In genomic region chr20:64164123-64164836, GRCh38 we compare ENCODE assay signal across 15 cellular contexts.
DNase-seq lines count a peak whose midpoint lies in the region; ATAC-seq lines count a peak whose summit lies in the region.
"Had no signal": no experiment of that assay in that cellular context is flagged by ENCODE, and none has a peak within 500 bp of the region (broad histone marks: within the 10 kb centered on the region; RNA-seq: fewer than 3 reads in every experiment).

Gene MYT1 (plus strand): TSS chr20:64164452. CDS start chr20:64198862, 34,410 bp downstream.

- H3K27me3 Mint-ChIP-seq in activated T-cell treated with anti-CD3 and anti-CD28 coated beads, Interleukin-2, amount 50 U/mL, for 24 hours: peaks cover 90% of the 10 kb centered on the region

- ATAC-seq in GM21825 (IDR thresholded peaks at IDR 0.05; ENCODE audit: unreplicated experiment) (no peak), HG02623 (IDR thresholded peaks at IDR 0.05; ENCODE audit: unreplicated experiment) (no peak)
- ATAC-seq: activated CD4-positive, alpha-beta T cell treated with anti-CD3 and anti-CD28 coated beads for 36 hours had no signal

- H3K27ac Mint-ChIP-seq in activated T-cell treated with anti-CD3 and anti-CD28 coated beads, Interleukin-2, amount 50 U/mL, for 24 hours: no peak within 1 kb of the TSS
- H3K27ac Mint-ChIP-seq: activated CD4-positive, alpha-beta T cell treated with anti-CD3 and anti-CD28 coated beads for 36 hours had no signal

- DNase-seq in DMS53 (lab: John Stamatoyannopoulos, UW) (peak; percentile 94), NCI-H187 (lab: John Stamatoyannopoulos, UW) (peak; percentile 68 to 92), NCI-H69 (lab: John Stamatoyannopoulos, UW) (peak; percentile 94)
- no peak for DNase-seq in activated T-cell treated with anti-CD3 and anti-CD28 coated beads, Interleukin-2, amount 50 U/mL, for 24 hours
- DNase-seq in activated T-cell treated with anti-CD3 and anti-CD28 coated beads, Interleukin-2, amount 50 U/mL, for 1 hour: no peak
- DNase-seq: activated CD4-positive, alpha-beta T cell treated with anti-CD3 and anti-CD28 coated beads for 36 hours; activated effector memory CD4-positive, alpha-beta T cell treated with anti-CD3 and anti-CD28 coated beads, Interleukin-2, amount 50 U/mL, for 16 hours; mammary epithelial cell; NCI-H1048; stimulated activated CD4-positive, alpha-beta T cell treated with anti-CD3 and anti-CD28 coated beads, Interleukin-2, amount 100 ng/mL, for 48 hours; stimulated activated naive CD4-positive, alpha-beta T cell had no signal

- H3K4me3 Mint-ChIP-seq in activated T-cell treated with anti-CD3 and anti-CD28 coated beads, Interleukin-2, amount 50 U/mL, for 24 hours: no peak within 1 kb of the TSS
- H3K4me3 Mint-ChIP-seq: activated CD4-positive, alpha-beta T cell treated with anti-CD3 and anti-CD28 coated beads for 36 hours had no signal

- peaks cover 6% of the 10 kb centered on the region for H3K4me1 ChIP-seq in endocrine pancreas (ENCODE audit: control insufficient read depth, insufficient read depth, low read length)
- H3K4me1 ChIP-seq: pancreas had no signal

- H3K4me3 ChIP-seq in endocrine pancreas (ENCODE audit: control insufficient read depth, insufficient read depth, low read length): peak within 1 kb of the TSS; percentile 94
- H3K4me3 ChIP-seq: pancreas had no signal

- H3K27me3 ChIP-seq in endocrine pancreas (ENCODE audit: control insufficient read depth, insufficient read depth, low read length): no peaks in the 10 kb centered on the region

- peak within 1 kb of the TSS; percentile 93 for H3K9ac ChIP-seq in endocrine pancreas (ENCODE audit: control insufficient read depth, insufficient read depth, low read length)

- H3K9me3 Mint-ChIP-seq in activated T-cell treated with anti-CD3 and anti-CD28 coated beads, Interleukin-2, amount 50 U/mL, for 24 hours: no peaks in the 10 kb centered on the region

- H3K36me3 ChIP-seq in endocrine pancreas (ENCODE audit: control insufficient read depth, insufficient read depth, low read length): no peaks in the 10 kb centered on the region
- H3K36me3 ChIP-seq: pancreas had no signal

- no peaks in the 10 kb centered on the region for H3K4me1 Mint-ChIP-seq in activated T-cell treated with anti-CD3 and anti-CD28 coated beads, Interleukin-2, amount 50 U/mL, for 24 hours (ENCODE audit: low read depth)

- H3K36me3 Mint-ChIP-seq in activated T-cell treated with anti-CD3 and anti-CD28 coated beads, Interleukin-2, amount 50 U/mL, for 24 hours (ENCODE audit: low read depth): no peaks in the 10 kb centered on the region

- H3K9me3 ChIP-seq in endocrine pancreas (ENCODE audit: control insufficient read depth, low read length): no peaks in the 10 kb centered on the region
- H3K9me3 ChIP-seq: pancreas had no signal

Comparison
In these comparisons a context has a peak if more than half of its experiments do, and no peak if none do; other contexts are left out.
1. DNase-seq: peak in DMS53 (single experiment), NCI-H187 (2 of 2) and NCI-H69 (single experiment); none in activated T-cell treated with anti-CD3 and anti-CD28 coated beads, Interleukin-2, amount 50 U/mL, for 24 hours (single experiment) and activated T-cell treated with anti-CD3 and anti-CD28 coated beads, Interleukin-2, amount 50 U/mL, for 1 hour (single experiment).